Comparison of ENCODE assay signal across 7 cellular contexts in genomic region chr2:97748397-97748796, GRCh38. TPM values are rescaled to one million over a fixed set of nuclear protein-coding genes. Genes with fewer than 3 reads are reported as not detected.
A peak's percentile ranks its signal among the peaks of the same experiment; 100 is the strongest.
DNase-seq lines count a peak whose midpoint lies in the region; ATAC-seq and TF ChIP-seq lines count a peak whose summit lies in the region.

No MANE protein-coding gene starts in this region.

- ATAC-seq in esophagus mucosa, result peak; percentile 24
- ATAC-seq in HG03045 (IDR thresholded peaks at IDR 0.05; ENCODE audit: unreplicated experiment), result no peak

- TF ChIP-seq CTCF in GM12873 (IDR thresholded peaks at IDR 0.05; ENCODE audit: insufficient read depth, low read depth, low read length, missing control alignments), result peak; percentile 67

- peak; percentile 25 for DNase-seq in NCI-H1105 treated with DMSO at 0.1 percent for 48 hours (lab: John Stamatoyannopoulos, UW)
- DNase-seq in activated CD4-positive, alpha-beta T cell treated with anti-CD3 and anti-CD28 coated beads, Interleukin-2, amount 50 U/mL, for 24 hours (ENCODE audit: low read depth in 1 of 2, low spot score in 1 of 2), result peak; percentile 38 to 49
- peak; percentile 42 for DNase-seq in stimulated activated CD4-positive, alpha-beta T cell treated with anti-CD3 and anti-CD28 coated beads, Interleukin-15, amount 100 ng/mL, for 1 hour (ENCODE audit: low read depth in 1 of 2, low spot score in 1 of 2)
- DNase-seq in AG08396 (ENCODE audit: low spot score), result no peak

RNA-seq across cellular contexts. Expression of gene ZAP70, which starts 35.0 kb away (rescaled TPM):
- 0.76 TPM for total RNA-seq in esophagus mucosa
